Comparison of ENCODE assay signal across 1 cellular context in genomic region chr19:41427647-41428480, GRCh38.
TF ChIP-seq lines count a peak whose summit lies in the region.

No MANE protein-coding gene starts in this region.

TF ChIP-seq in K562, 482 proteins besides CTCF, POLR2A, EP300 and RAD21 (continued from another document and continues in another):
- TF ChIP-seq PREB (CRISPR knock-in tag; IDR thresholded peaks at IDR 0.05): no peak
- TF ChIP-seq SPI1 (IDR thresholded peaks at IDR 0.05; ENCODE audit: borderline replicate concordance, low read depth, low read length): no peak
- no peak for TF ChIP-seq KHSRP (IDR thresholded peaks at IDR 0.05)
- TF ChIP-seq STAT5B (CRISPR knock-in tag; IDR thresholded peaks at IDR 0.05): no peak
- no peak for TF ChIP-seq HDAC6 (IDR thresholded peaks at IDR 0.05; ENCODE audit: low read depth, low read length)
- TF ChIP-seq CEBPG (CRISPR knock-in tag; IDR thresholded peaks at IDR 0.05): no peak
- TF ChIP-seq CEBPG (tag; conservative IDR thresholded peaks at IDR 0.05 in 1 of 2, IDR thresholded peaks at IDR 0.05 in 1 of 2): peak in 1 of 2 experiments; percentile 10; a peak in 1 of 4 replicates
- no peak for TF ChIP-seq POU5F1 (IDR thresholded peaks at IDR 0.05; ENCODE audit: borderline replicate concordance, low read depth, low read length, partially characterized antibody)
- no peak for TF ChIP-seq PHF8 (IDR thresholded peaks at IDR 0.05; ENCODE audit: borderline replicate concordance, low read length)
- no peak for TF ChIP-seq ZNF311 (CRISPR knock-in tag; IDR thresholded peaks at IDR 0.05)
- TF ChIP-seq MYBL2 (IDR thresholded peaks at IDR 0.05; ENCODE audit: low read depth): no peak
- no peak for TF ChIP-seq MYBL2 (CRISPR knock-in tag; IDR thresholded peaks at IDR 0.05; ENCODE audit: borderline replicate concordance)
- no peak for TF ChIP-seq ZNF121 (CRISPR knock-in tag; conservative IDR thresholded peaks at IDR 0.05)
- no peak for TF ChIP-seq ZNF561 (CRISPR knock-in tag; conservative IDR thresholded peaks at IDR 0.05)
- TF ChIP-seq ETV1 (tag; conservative IDR thresholded peaks at IDR 0.05; ENCODE audit: low read depth): peak; percentile 28; the same call in 1 of the 2 replicates
- TF ChIP-seq TFAM (CRISPR knock-in tag; conservative IDR thresholded peaks at IDR 0.05): no peak
- no peak for TF ChIP-seq ZNF318 (IDR thresholded peaks at IDR 0.05; ENCODE audit: borderline replicate concordance in 1 of 2, low read depth in 1 of 2)
- TF ChIP-seq SIN3B (IDR thresholded peaks at IDR 0.05; ENCODE audit: low read depth): no peak
- TF ChIP-seq SIRT6 (IDR thresholded peaks at IDR 0.05; ENCODE audit: low read depth, low read length): no peak
- no peak for TF ChIP-seq ZNF449 (CRISPR knock-in tag; IDR thresholded peaks at IDR 0.05)
- no peak for TF ChIP-seq HDAC3 (IDR thresholded peaks at IDR 0.05; ENCODE audit: borderline replicate concordance, partially characterized antibody)
- TF ChIP-seq SRF (CRISPR knock-in tag; IDR thresholded peaks at IDR 0.05): no peak
- TF ChIP-seq ZNF764 (CRISPR knock-in tag; IDR thresholded peaks at IDR 0.05; ENCODE audit: low read depth): no peak
- TF ChIP-seq ILK (tag; IDR thresholded peaks at IDR 0.05; ENCODE audit: borderline replicate concordance, low read depth): no peak
- TF ChIP-seq RBBP5 (IDR thresholded peaks at IDR 0.05; ENCODE audit: borderline replicate concordance, insufficient read depth, low read length, poor library complexity, severe bottlenecking): peak; percentile 52
- peak; percentile 58; the same call in 1 of the 2 replicates for TF ChIP-seq ZC3H8 (IDR thresholded peaks at IDR 0.05)
- TF ChIP-seq NKRF (IDR thresholded peaks at IDR 0.05; ENCODE audit: borderline replicate concordance): peak; percentile 69
- TF ChIP-seq ETV6 (IDR thresholded peaks at IDR 0.05; ENCODE audit: borderline replicate concordance in 1 of 2, low read depth in 2 of 2, low read length in 1 of 2): peak in 1 of 2 experiments; percentile 27; a peak in 1 of 4 replicates
- no peak for TF ChIP-seq ETV6 (CRISPR knock-in tag; IDR thresholded peaks at IDR 0.05; ENCODE audit: borderline replicate concordance)
- TF ChIP-seq ZNF133 (CRISPR knock-in tag; IDR thresholded peaks at IDR 0.05): no peak
- TF ChIP-seq NEUROD1 (IDR thresholded peaks at IDR 0.05; ENCODE audit: borderline replicate concordance, low read depth, low read length, partially characterized antibody): no peak
- peak; percentile 36; the same call in 1 of the 2 replicates for TF ChIP-seq SMARCC2 (IDR thresholded peaks at IDR 0.05; ENCODE audit: low read depth)
- TF ChIP-seq CHAMP1 (IDR thresholded peaks at IDR 0.05): no peak
- no peak for TF ChIP-seq PRMT5 (CRISPR knock-in tag; IDR thresholded peaks at IDR 0.05)
- TF ChIP-seq SIN3A (IDR thresholded peaks at IDR 0.05; ENCODE audit: borderline replicate concordance in 2 of 2, control insufficient read depth in 1 of 2, low read depth in 2 of 2, low read length in 2 of 2): no peak
- no peak for TF ChIP-seq SAFB (IDR thresholded peaks at IDR 0.05; ENCODE audit: borderline replicate concordance, low read depth, low read length)
- no peak for TF ChIP-seq ZNF124 (CRISPR knock-in tag; IDR thresholded peaks at IDR 0.05)
- TF ChIP-seq ZNF347 (CRISPR knock-in tag; IDR thresholded peaks at IDR 0.05; ENCODE audit: low read depth): no peak
- no peak for TF ChIP-seq ZNF224 (CRISPR knock-in tag; IDR thresholded peaks at IDR 0.05)
- TF ChIP-seq NR1H2 (CRISPR knock-in tag; IDR thresholded peaks at IDR 0.05): no peak
- TF ChIP-seq C11orf30 (IDR thresholded peaks at IDR 0.05; ENCODE audit: low read depth): no peak
- no peak for TF ChIP-seq ZBTB8A (IDR thresholded peaks at IDR 0.05; ENCODE audit: partially characterized antibody)
- no peak for TF ChIP-seq BRF2 (IDR thresholded peaks at IDR 0.05; ENCODE audit: borderline replicate concordance, insufficient read depth, insufficient read length)
- TF ChIP-seq ELF1 (tag; IDR thresholded peaks at IDR 0.05): no peak
- no peak for TF ChIP-seq DLX4 (CRISPR knock-in tag; IDR thresholded peaks at IDR 0.05)
- no peak for TF ChIP-seq ZNF146 (CRISPR knock-in tag; IDR thresholded peaks at IDR 0.05; ENCODE audit: unreplicated experiment)
- TF ChIP-seq CBFA2T2 (conservative IDR thresholded peaks at IDR 0.05): no peak
- TF ChIP-seq NRF1 (conservative IDR thresholded peaks at IDR 0.05 in 1 of 2, IDR thresholded peaks at IDR 0.05 in 1 of 2): no peak
- no peak for TF ChIP-seq NCOA6 (IDR thresholded peaks at IDR 0.05)
- no peak for TF ChIP-seq POLR2AphosphoS2 (IDR thresholded peaks at IDR 0.05; ENCODE audit: low read length)
- TF ChIP-seq ZBTB2 (IDR thresholded peaks at IDR 0.05): peak; percentile 75
- TF ChIP-seq CCAR2 (IDR thresholded peaks at IDR 0.05; ENCODE audit: low read depth, low read length): no peak
- TF ChIP-seq SP1 (CRISPR knock-in tag; IDR thresholded peaks at IDR 0.05): 0 out of 2 replicates have a peak, but pooled peaks have one; percentile 47
